Comparison of ENCODE assay signal across 21 cellular contexts in the genomic region with DNA sequence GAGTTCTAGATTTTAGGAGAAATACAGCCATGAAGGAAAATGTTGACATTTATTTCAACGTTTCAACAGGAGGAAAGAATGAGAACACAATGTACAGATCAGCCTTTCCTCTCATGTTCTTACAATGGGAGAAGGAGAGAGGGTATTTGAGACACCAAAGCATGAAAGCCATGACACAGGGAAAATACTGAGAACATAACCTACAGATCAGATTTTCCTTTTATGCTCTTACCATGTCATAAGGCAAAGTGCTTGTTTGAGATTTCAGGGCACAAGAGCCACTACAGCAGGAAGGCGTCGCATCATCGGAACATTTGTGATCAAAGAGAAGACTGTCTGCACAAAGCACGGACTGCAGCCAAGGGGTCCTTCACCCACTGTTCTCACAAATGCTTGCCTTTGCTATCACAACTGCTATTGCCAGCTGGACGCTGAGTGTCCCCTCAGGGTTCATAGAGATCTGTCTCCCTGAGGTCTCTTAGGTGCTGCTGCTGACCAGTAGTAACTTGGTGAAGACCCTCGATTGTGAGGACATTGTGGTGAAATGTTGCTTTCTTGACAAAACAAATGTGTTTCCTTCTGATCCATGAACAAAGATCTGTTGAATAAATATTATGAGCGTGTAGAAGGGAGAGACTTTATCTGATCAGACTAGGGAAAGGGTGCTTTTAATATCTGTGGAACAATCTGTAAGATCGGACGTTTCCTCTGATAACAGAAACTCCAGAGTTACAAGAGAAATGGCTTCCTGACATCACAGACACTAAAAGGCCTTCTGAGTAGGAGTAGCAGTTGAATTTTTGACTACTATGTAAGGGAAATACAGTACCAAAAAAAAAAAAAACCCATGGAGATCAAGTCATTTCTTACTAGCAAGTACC. TPM values are rescaled to one million over a fixed set of nuclear protein-coding genes. Genes with fewer than 3 reads are reported as not detected.
DNase-seq lines count a peak whose midpoint lies in the region; ATAC-seq and TF ChIP-seq lines count a peak whose summit lies in the region.
"Had no signal": no experiment of that assay in that cellular context is flagged by ENCODE, and none has a peak within 500 bp of the region (broad histone marks: within the 10 kb centered on the region; RNA-seq: fewer than 3 reads in every experiment).

No MANE protein-coding gene starts in this region.

- WGBS in adrenal gland, 4 donors = 40 to 53% (median 43%) methylated on average over 10 of the region's 10 CpGs

- ATAC-seq in activated CD4-positive, CD25-positive, alpha-beta regulatory T cell treated with anti-CD3 and anti-CD28 coated beads, Interleukin-2, amount 50 U/mL, for 24 hours = peak; percentile 42 to 44
- ATAC-seq in T-helper 17 cell (no peak), GM19328 (IDR thresholded peaks at IDR 0.05; ENCODE audit: unreplicated experiment) (no peak)
- ATAC-seq: GM23338, PC-3, WTC11 had no signal

- H3K4me3 Mint-ChIP-seq in T-helper 17 cell = peak overlapping the region; percentile 53
- H3K4me3 Mint-ChIP-seq: GM23338, nephron, WTC11 had no signal

- no peak overlapping the region for H3K27ac Mint-ChIP-seq in T-helper 17 cell
- H3K27ac Mint-ChIP-seq: GM23338, WTC11 had no signal

- peaks cover 18% of the 10 kb centered on the region for H3K4me1 Mint-ChIP-seq in T-helper 17 cell
- H3K4me1 Mint-ChIP-seq: GM23338, nephron, WTC11 had no signal

- in situ Hi-C loops in HAP-1 (cut with MboI; ENCODE audit: low sequenced_read_pairs) = no loop called here

- intact Hi-C loops in adrenal gland (cut with DNase I) = no loop called here

- H3K9me3 ChIP-seq in T-helper 17 cell (ENCODE audit: control insufficient read depth, low read length, poor library complexity, severe bottlenecking) (no peaks in the 10 kb centered on the region), adrenal gland (replicated peaks in 1 of 3) (no peaks in the 10 kb centered on the region), HAP-1 (no peaks in the 10 kb centered on the region)
- H3K9me3 ChIP-seq: breast epithelium, stomach had no signal

- TF ChIP-seq POLR2A in adrenal gland (IDR thresholded peaks at IDR 0.05) = no peak

- no peak for DNase-seq in activated CD4-positive, CD25-positive, alpha-beta regulatory T cell treated with anti-CD3 and anti-CD28 coated beads, Interleukin-2, amount 50 U/mL, for 72 hours
- DNase-seq in T-helper 17 cell (no peak), adrenal gland (peak in 1 of 7 donors; percentile 6), HAP-1 (ENCODE audit: low spot score in 2 of 2) (no peak), DMS79 (lab: John Stamatoyannopoulos, UW) (no peak)
- peak; percentile 7 for DNase-seq in stimulated activated CD4-positive, alpha-beta T cell treated with anti-CD3 and anti-CD28 coated beads, Interleukin-4, amount 100 ng/mL, for 1 hour
- DNase-seq: activated gamma-delta T cell, DMS79 treated with DMSO at 0.1 percent for 48 hours, NCI-H2029, NCI-H524 treated with DMSO at 0.1 percent for 48 hours, stomach had no signal

- H3K4me1 ChIP-seq in adrenal gland (replicated peaks in 1 of 2) (no peaks in the 10 kb centered on the region), HAP-1 (no peaks in the 10 kb centered on the region)
- H3K4me1 ChIP-seq: breast epithelium, stomach had no signal

- TF ChIP-seq CTCF in adrenal gland (IDR thresholded peaks at IDR 0.05) = no peak

- H3K27me3 ChIP-seq in adrenal gland = peaks cover 17% of the 10 kb centered on the region
- H3K27me3 ChIP-seq in HAP-1 (ENCODE audit: low read depth) = no peaks in the 10 kb centered on the region; the same call in 1 of the 2 replicates
- H3K27me3 ChIP-seq: breast epithelium had no signal

- H3K36me3 Mint-ChIP-seq in T-helper 17 cell (ENCODE audit: low read depth) = peaks cover 5% of the 10 kb centered on the region
- H3K36me3 Mint-ChIP-seq: WTC11 had no signal

- H3K4me3 ChIP-seq in adrenal gland (no peak overlapping the region), HAP-1 (no peak overlapping the region)
- H3K4me3 ChIP-seq: breast epithelium, GM23338, SK-N-MC, stomach had no signal

- H3K27ac ChIP-seq in adrenal gland = peak overlapping the region in 3 of 5 donors; percentile 19 to 65 (median 21)
- H3K27ac ChIP-seq: 22Rv1, breast epithelium, C4-2B, SK-N-MC, stomach had no signal

- H3K36me3 ChIP-seq in adrenal gland (replicated peaks in 1 of 2) = no peaks in the 10 kb centered on the region
- no peaks in the 10 kb centered on the region for H3K36me3 ChIP-seq in HAP-1 (replicated peaks)
- H3K36me3 ChIP-seq: breast epithelium, stomach had no signal

- H3K27me3 Mint-ChIP-seq in T-helper 17 cell = peaks cover 43% of the 10 kb centered on the region

RNA-seq across cellular contexts. Expression of a gene that starts 6.4 kb away (rescaled TPM):
- under 1 TPM; 0.60 to 0.99 TPM for total RNA-seq in T-helper 17 cell
- 10 to 100 TPM in 7 of 8 donors, 1 to 10 TPM in 1; 7.7 to 74.8 (median 26.7) TPM for total RNA-seq in adrenal gland
- 10 to 100 TPM; 11.5 to 60.5 (median 17.4) TPM for polyA plus RNA-seq in adrenal gland
- total RNA-seq: GM23338, WTC11 had no signal
- polyA plus RNA-seq: GM23338 had no signal

RNA-seq across cellular contexts. Expression of a gene that starts 50.6 kb away (rescaled TPM):
- total RNA-seq in T-helper 17 cell (10 to 100 TPM; 17.4 to 31.7 TPM), adrenal gland (1 to 10 TPM; 1.2 to 5.5 (median 4.3) TPM)
- polyA plus RNA-seq in adrenal gland = 1 to 10 TPM; 2.3 to 3.1 (median 2.4) TPM
- total RNA-seq: WTC11 had no signal

Comparison
In these comparisons a context has a peak if more than half of its experiments do, and no peak if none do; other contexts are left out.
1. ATAC-seq: peak in activated CD4-positive, CD25-positive, alpha-beta regulatory T cell treated with anti-CD3 and anti-CD28 coated beads, Interleukin-2, amount 50 U/mL, for 24 hours (2 of 2); none in T-helper 17 cell (single experiment) and GM19328 (single experiment).
2. RNA of a gene that starts 6.4 kb away (total RNA-seq): 7.7 to 74.8 TPM in adrenal gland; 0.60 to 0.99 TPM in T-helper 17 cell; every median in the first group is over 4 times any median in the second.